Comparison of ENCODE assay signal across 11 cellular contexts in genomic region chr12:121860699-121861098, GRCh38. TPM values are rescaled to one million over a fixed set of nuclear protein-coding genes. Genes with fewer than 3 reads are reported as not detected.
A peak's percentile ranks its signal among the peaks of the same experiment; 100 is the strongest.
DNase-seq lines count a peak whose midpoint lies in the region; ATAC-seq, FAIRE-seq and TF ChIP-seq lines count a peak whose summit lies in the region.
"Not testable (repeated sequence)": the region's sequence is repeated elsewhere in the genome, so short reads cannot be mapped to it uniquely, and the experiment has no call there.
"Had no signal": no experiment of that assay in that cellular context is flagged by ENCODE, and none has a peak within 500 bp of the region (broad histone marks: within the 10 kb centered on the region; RNA-seq: fewer than 3 reads in every experiment).

No MANE protein-coding gene starts in this region.

- H3K27me3 ChIP-seq in body of pancreas; HepG2 (ENCODE audit: control insufficient read depth in 1 of 2, insufficient read depth in 2 of 2, low read length in 2 of 2); gastrocnemius medialis; tibial artery: not testable (repeated sequence)

- not testable (repeated sequence) for TF ChIP-seq CTCF in HEK293 (tag by site-specific recombination; IDR thresholded peaks at IDR 0.05); VCaP (conservative IDR thresholded peaks at IDR 0.05); body of pancreas (IDR thresholded peaks at IDR 0.05); HepG2 (CRISPR knock-in tag; IDR thresholded peaks at IDR 0.05); gastrocnemius medialis (IDR thresholded peaks at IDR 0.05 in 4 of 5, conservative IDR thresholded peaks at IDR 0.05 in 1 of 5); tibial artery (IDR thresholded peaks at IDR 0.05)

- CTCF ChIA-PET in HEK293 (lab: Yijun Ruan, JAX): interaction anchor here (0.7 to 3.8 kb wide), 4 partner anchors 23 to 67 kb away, joined by 3 to 22 read pairs (median 4); partner anchors contain the start of genes PSMD9 and RHOF
- CTCF ChIA-PET in HepG2 (lab: Yijun Ruan, JAX; ENCODE audit: low intra/inter-chr PET ratio, low total read pairs): not testable (repeated sequence)

- 95 to 100% methylated on average over 4 of the region's 4 CpGs for WGBS in body of pancreas, 2 donors
- 84% methylated on average over 3 of the region's 4 CpGs for WGBS in HepG2 (ENCODE audit: low lambda C conversion rate)
- 85 to 96% methylated on average over 3 to 4 of the region's 4 CpGs for WGBS in mesodermal cell (ENCODE audit: insufficient coverage in 2 of 2), 2 experiments

- H3K9me3 ChIP-seq in HEK293 (ENCODE audit: control insufficient read depth, insufficient read depth, low read depth, low read length); body of pancreas; HepG2 (ENCODE audit: low read length); mesodermal cell (ENCODE audit: control insufficient read depth, low read length); gastrocnemius medialis; tibial artery: not testable (repeated sequence)

- not testable (repeated sequence) for TF ChIP-seq POLR2A in body of pancreas (IDR thresholded peaks at IDR 0.05); HepG2 (IDR thresholded peaks at IDR 0.05; ENCODE audit: insufficient read depth in 1 of 2, low read depth in 2 of 2, low read length in 2 of 2); gastrocnemius medialis (IDR thresholded peaks at IDR 0.05)

- H4K20me1 ChIP-seq in HepG2 (ENCODE audit: insufficient read depth, low read length): not testable (repeated sequence)

- BruUV-seq in HepG2 (replicated peaks; lab: Mats Ljungman, UMichigan): not testable (repeated sequence)

- intact Hi-C loops in body of pancreas (cut with DNase I); HepG2 (cut with micrococcal nuclease; ENCODE audit: unreplicated experiment); gastrocnemius medialis (cut with DNase I; ENCODE audit: low total_unique reads); tibial artery (cut with DNase I; ENCODE audit: low total_unique reads): not testable (repeated sequence)

- not testable (repeated sequence) for TF ChIP-seq EP300 in HepG2 (IDR thresholded peaks at IDR 0.05; ENCODE audit: low read depth in 2 of 2, low read length in 2 of 2); HepG2 (CRISPR knock-in tag; IDR thresholded peaks at IDR 0.05; ENCODE audit: borderline replicate concordance)

- POLR2A ChIA-PET in HEK293 (lab: Yijun Ruan, JAX): not testable (repeated sequence)
- POLR2A ChIA-PET in HepG2 (lab: Yijun Ruan, JAX): interaction anchor here (1.3 to 6.4 kb wide), 4 partner anchors 16 to 65 kb away, joined by 5 to 52 read pairs (median 32); partner anchors contain the start of genes PSMD9 and SETD1B

- H3K36me3 ChIP-seq in HEK293 (ENCODE audit: control insufficient read depth in 2 of 2, insufficient read depth in 1 of 2, low read length in 2 of 2); body of pancreas (replicated peaks in 1 of 2; ENCODE audit: insufficient read depth in 1 of 2, low read depth in 2 of 2); HepG2 (replicated peaks in 1 of 2; ENCODE audit: control insufficient read depth in 1 of 2, insufficient read depth in 2 of 2, low read length in 2 of 2); mesodermal cell (ENCODE audit: control insufficient read depth, insufficient read depth, low read length); gastrocnemius medialis; tibial artery: not testable (repeated sequence)

- not testable (repeated sequence) for H3K27ac ChIP-seq in HEK293 (ENCODE audit: extremely low read depth, low read depth, low read length)
- H3K27ac ChIP-seq in VCaP (peak overlapping the region; percentile 62), body of pancreas (peak overlapping the region in 3 of 4 donors; percentile 82 to 91 (median 83)), HepG2 (ENCODE audit: extremely low read length, insufficient read depth, low read length) (peak overlapping the region; percentile 100), mesodermal cell (ENCODE audit: low read depth, low read length, severe bottlenecking) (peak overlapping the region; percentile 97), gastrocnemius medialis (peak overlapping the region; percentile 2 to 94 (median 88)), tibial artery (peak overlapping the region; percentile 91 to 95)

- TF ChIP-seq RAD21 in HepG2 (CRISPR knock-in tag; IDR thresholded peaks at IDR 0.05): not testable (repeated sequence)

- not testable (repeated sequence) for ATAC-seq in body of pancreas, HepG2, gastrocnemius medialis

- not testable (repeated sequence) for H2AFZ ChIP-seq in HepG2 (ENCODE audit: low read length)

- not testable (repeated sequence) for H3K79me2 ChIP-seq in HepG2 (ENCODE audit: insufficient read depth, low read length)

- peak overlapping the region; percentile 98 for H3K4me2 ChIP-seq in HepG2 (ENCODE audit: low read depth, low read length)

- DNase-seq in body of pancreas; HepG2 (ENCODE audit: low spot score); gastrocnemius medialis; tibial artery: not testable (repeated sequence)

- not testable (repeated sequence) for H3K4me3 ChIP-seq in HEK293 (ENCODE audit: low read depth, low read length); body of pancreas; mesodermal cell (ENCODE audit: extremely low read depth, insufficient read depth, low read length, poor library complexity, severe bottlenecking); gastrocnemius medialis; tibial artery
- H3K4me3 ChIP-seq in HepG2 (replicated peaks in 1 of 3; ENCODE audit: insufficient read depth in 1 of 3, low read depth in 2 of 3, low read length in 3 of 3): peak overlapping the region in 1 of 3 experiments; percentile 78; a peak in 1 of 6 replicates

- not testable (repeated sequence) for H3K4me1 ChIP-seq in HEK293 (ENCODE audit: control insufficient read depth, insufficient read depth, low read length)
- peaks cover 50% of the 10 kb centered on the region for H3K4me1 ChIP-seq in body of pancreas
- H3K4me1 ChIP-seq in HepG2 (ENCODE audit: insufficient read depth, low read length): peaks cover 76% of the 10 kb centered on the region
- peaks cover 36% of the 10 kb centered on the region for H3K4me1 ChIP-seq in mesodermal cell (ENCODE audit: control insufficient read depth, insufficient read depth, low read length, poor library complexity, severe bottlenecking)
- H3K4me1 ChIP-seq in gastrocnemius medialis: peaks cover 31 to 33% of the 10 kb centered on the region in 2 donors
- peaks cover 3 to 55% (median 36%) of the 10 kb centered on the region in 4 donors for H3K4me1 ChIP-seq in tibial artery

- FAIRE-seq in HepG2 (lab: Jason Lieb, UNC): not testable (repeated sequence)

- H3K9ac ChIP-seq in HepG2 (ENCODE audit: insufficient read depth, low read depth, low read length): peak overlapping the region; percentile 93; the same call in 1 of the 2 replicates

- in situ Hi-C loops in HepG2 (cut with HindIII; ENCODE audit: extremely low pct_ligation_motif_present, low pct_unique_long_range_greater_than_20kb); gastrocnemius medialis (cut with MboI; ENCODE audit: low sequenced_read_pairs in 4 of 4): not testable (repeated sequence)

RNA-seq across cellular contexts. Expression of gene HPD, which starts 2.0 kb away (rescaled TPM):
- total RNA-seq in body of pancreas (1 to 10 TPM; 3.0 to 5.7 TPM), HepG2 (2016; rRNA removed; fragmentation: Illumina TruSeq; extraction: Trizol) (120 and 138 TPM in 2 replicates), gastrocnemius medialis (1 to 10 TPM in 3 of 4 donors, not detected in 1; 2.0 to 5.0 (median 2.0) TPM)
- 101 and 114 TPM in 2 replicates for total RNA-seq in HepG2 (2016; cell fraction: cytosol; rRNA removed; fragmentation: Illumina TruSeq; extraction: Trizol; ENCODE audit: low read depth)
- total RNA-seq in HepG2 (2016; cell fraction: insoluble cytoplasmic fraction; rRNA removed; fragmentation: Illumina TruSeq; extraction: Trizol): 120 and 121 TPM in 2 replicates
- total RNA-seq in HepG2 (2016; cell fraction: membrane; rRNA removed; fragmentation: Illumina TruSeq; extraction: Trizol): 212 and 224 TPM in 2 replicates
- 62.9 and 70.7 TPM in 2 replicates for total RNA-seq in HepG2 (2016; cell fraction: nucleus; rRNA removed; fragmentation: Illumina TruSeq; extraction: Trizol)
- 195 and 197 TPM in 2 replicates for polyA plus RNA-seq in HepG2 (2011; rRNA removed)
- 257 and 265 TPM in 2 replicates for polyA plus RNA-seq in HepG2 (2011; cell fraction: cytosol; rRNA removed)
- polyA plus RNA-seq in HepG2 (2011; cell fraction: nucleus; rRNA removed): 119 and 130 TPM in 2 replicates
- polyA plus RNA-seq in HepG2 (2012): 157 and 186 TPM in 2 replicates
- 191 and 212 TPM in 2 replicates for polyA plus RNA-seq in HepG2 (2016; cell fraction: cytosol; fragmentation: Illumina TruSeq; extraction: Trizol; ENCODE audit: low read depth)
- polyA plus RNA-seq in HepG2 (2016; cell fraction: insoluble cytoplasmic fraction; fragmentation: Illumina TruSeq; extraction: Trizol; ENCODE audit: low read depth): 130 and 165 TPM in 2 replicates
- 312 and 339 TPM in 2 replicates for polyA plus RNA-seq in HepG2 (2016; cell fraction: membrane; fragmentation: Illumina TruSeq; extraction: Trizol; ENCODE audit: low read depth)
- 122 and 126 TPM in 2 replicates for polyA plus RNA-seq in HepG2 (2016; cell fraction: nucleus; fragmentation: Illumina TruSeq; extraction: Trizol; ENCODE audit: insufficient read depth, low read depth)
- polyA minus RNA-seq in HepG2 (2011; rRNA and poly(A)+ RNA removed; ENCODE audit: low replicate concordance): 5.0 and 114 TPM in 2 replicates
- 74.4 and 100 TPM in 2 replicates for polyA minus RNA-seq in HepG2 (2011; cell fraction: cytosol; rRNA and poly(A)+ RNA removed)
- 56.0 and 68.5 TPM in 2 replicates for polyA minus RNA-seq in HepG2 (2011; cell fraction: nucleus; rRNA and poly(A)+ RNA removed)
- 1.0 TPM for polyA plus RNA-seq in mesodermal cell (2013, experiment 1 of 2)
- polyA plus RNA-seq in mesodermal cell (2013, experiment 2 of 2): 0.30 TPM
- total RNA-seq: Calu3; CD4-positive, alpha-beta memory T cell; Daoy; GM23338 had no signal
- polyA plus RNA-seq: CD4-positive, alpha-beta memory T cell; GM23338 had no signal

RNA-seq across cellular contexts. Expression of gene PSMD9, which starts 27.9 kb away (rescaled TPM):
- total RNA-seq in body of pancreas: 10 to 100 TPM; 23.1 to 42.3 TPM
- total RNA-seq in HepG2 (2016; rRNA removed; fragmentation: Illumina TruSeq; extraction: Trizol): 61.1 and 73.9 TPM in 2 replicates
- total RNA-seq in HepG2 (2016; cell fraction: cytosol; rRNA removed; fragmentation: Illumina TruSeq; extraction: Trizol; ENCODE audit: low read depth): 14.7 and 17.8 TPM in 2 replicates
- 63.0 and 75.8 TPM in 2 replicates for total RNA-seq in HepG2 (2016; cell fraction: insoluble cytoplasmic fraction; rRNA removed; fragmentation: Illumina TruSeq; extraction: Trizol)
- 38.8 and 40.2 TPM in 2 replicates for total RNA-seq in HepG2 (2016; cell fraction: membrane; rRNA removed; fragmentation: Illumina TruSeq; extraction: Trizol)
- 22.0 and 27.1 TPM in 2 replicates for total RNA-seq in HepG2 (2016; cell fraction: nucleus; rRNA removed; fragmentation: Illumina TruSeq; extraction: Trizol)
- 41.4 and 53.5 TPM in 2 replicates for polyA plus RNA-seq in HepG2 (2011; rRNA removed)
- 57.2 and 69.0 TPM in 2 replicates for polyA plus RNA-seq in HepG2 (2011; cell fraction: cytosol; rRNA removed)
- 31.9 and 34.9 TPM in 2 replicates for polyA plus RNA-seq in HepG2 (2011; cell fraction: nucleus; rRNA removed)
- polyA plus RNA-seq in HepG2 (2012): 23.2 and 36.0 TPM in 2 replicates
- polyA plus RNA-seq in HepG2 (2016; cell fraction: cytosol; fragmentation: Illumina TruSeq; extraction: Trizol; ENCODE audit: low read depth): 21.2 and 23.3 TPM in 2 replicates
- polyA plus RNA-seq in HepG2 (2016; cell fraction: insoluble cytoplasmic fraction; fragmentation: Illumina TruSeq; extraction: Trizol; ENCODE audit: low read depth): 65.4 and 77.3 TPM in 2 replicates
- polyA plus RNA-seq in HepG2 (2016; cell fraction: membrane; fragmentation: Illumina TruSeq; extraction: Trizol; ENCODE audit: low read depth): 29.7 and 32.9 TPM in 2 replicates
- 33.3 and 37.2 TPM in 2 replicates for polyA plus RNA-seq in HepG2 (2016; cell fraction: nucleus; fragmentation: Illumina TruSeq; extraction: Trizol; ENCODE audit: insufficient read depth, low read depth)
- 23.4 and 46.9 TPM in 2 replicates for polyA minus RNA-seq in HepG2 (2011; rRNA and poly(A)+ RNA removed; ENCODE audit: low replicate concordance)
- polyA minus RNA-seq in HepG2 (2011; cell fraction: cytosol; rRNA and poly(A)+ RNA removed): 18.2 and 20.5 TPM in 2 replicates
- polyA minus RNA-seq in HepG2 (2011; cell fraction: nucleus; rRNA and poly(A)+ RNA removed): 13.0 and 21.1 TPM in 2 replicates
- 46.7 TPM for polyA plus RNA-seq in mesodermal cell (2013, experiment 1 of 2)
- 50.5 TPM for polyA plus RNA-seq in mesodermal cell (2013, experiment 2 of 2)
- total RNA-seq in gastrocnemius medialis: 10 to 100 TPM; 16.5 to 84.9 (median 47.0) TPM

RNA-seq across cellular contexts. Expression of gene SETD1B, which starts 56.9 kb away (rescaled TPM):
- total RNA-seq in body of pancreas (10 to 100 TPM in 1 of 2 donors, 1 to 10 TPM in 1; 9.1 to 15.8 TPM), HepG2 (2016; rRNA removed; fragmentation: Illumina TruSeq; extraction: Trizol) (1.4 and 1.8 TPM in 2 replicates), gastrocnemius medialis (1 to 10 TPM; 2.2 to 9.3 (median 6.2) TPM)
- total RNA-seq in HepG2 (2016; cell fraction: cytosol; rRNA removed; fragmentation: Illumina TruSeq; extraction: Trizol; ENCODE audit: low read depth): 0.40 and 0.44 TPM in 2 replicates
- total RNA-seq in HepG2 (2016; cell fraction: insoluble cytoplasmic fraction; rRNA removed; fragmentation: Illumina TruSeq; extraction: Trizol): 1.3 TPM in 2 replicates
- 1.3 and 1.4 TPM in 2 replicates for total RNA-seq in HepG2 (2016; cell fraction: membrane; rRNA removed; fragmentation: Illumina TruSeq; extraction: Trizol)
- total RNA-seq in HepG2 (2016; cell fraction: nucleus; rRNA removed; fragmentation: Illumina TruSeq; extraction: Trizol): 2.7 and 3.3 TPM in 2 replicates
- 1.1 and 1.3 TPM in 2 replicates for polyA plus RNA-seq in HepG2 (2011; rRNA removed)
- 0.43 and 0.51 TPM in 2 replicates for polyA plus RNA-seq in HepG2 (2011; cell fraction: cytosol; rRNA removed)
- polyA plus RNA-seq in HepG2 (2011; cell fraction: nucleus; rRNA removed): 9.3 TPM in 2 replicates
- 4.2 and 6.2 TPM in 2 replicates for polyA plus RNA-seq in HepG2 (2012)
- polyA plus RNA-seq in HepG2 (2016; cell fraction: cytosol; fragmentation: Illumina TruSeq; extraction: Trizol; ENCODE audit: low read depth): 0.32 and 0.34 TPM in 2 replicates
- polyA plus RNA-seq in HepG2 (2016; cell fraction: insoluble cytoplasmic fraction; fragmentation: Illumina TruSeq; extraction: Trizol; ENCODE audit: low read depth): 2.6 and 3.8 TPM in 2 replicates
- 0.70 and 0.76 TPM in 2 replicates for polyA plus RNA-seq in HepG2 (2016; cell fraction: membrane; fragmentation: Illumina TruSeq; extraction: Trizol; ENCODE audit: low read depth)
- 16.0 and 18.9 TPM in 2 replicates for polyA plus RNA-seq in HepG2 (2016; cell fraction: nucleus; fragmentation: Illumina TruSeq; extraction: Trizol; ENCODE audit: insufficient read depth, low read depth)
- polyA minus RNA-seq in HepG2 (2011; rRNA and poly(A)+ RNA removed; ENCODE audit: low replicate concordance): 2.1 and 4.2 TPM in 2 replicates
- polyA minus RNA-seq in HepG2 (2011; cell fraction: cytosol; rRNA and poly(A)+ RNA removed): 1.8 and 2.5 TPM in 2 replicates
- polyA minus RNA-seq in HepG2 (2011; cell fraction: nucleus; rRNA and poly(A)+ RNA removed): 3.6 and 4.4 TPM in 2 replicates
- 7.9 TPM for polyA plus RNA-seq in mesodermal cell (2013, experiment 1 of 2)
- polyA plus RNA-seq in mesodermal cell (2013, experiment 2 of 2): 7.2 TPM

RNA-seq across cellular contexts. Expression of gene CFAP251, which starts 57.7 kb away (rescaled TPM):
- 1 to 10 TPM; 3.6 to 7.0 TPM for total RNA-seq in body of pancreas
- total RNA-seq in HepG2 (2016; rRNA removed; fragmentation: Illumina TruSeq; extraction: Trizol): 0.07 and 0.42 TPM in 2 replicates
- 0.51 and 0.97 TPM in 2 replicates for total RNA-seq in HepG2 (2016; cell fraction: cytosol; rRNA removed; fragmentation: Illumina TruSeq; extraction: Trizol; ENCODE audit: low read depth)
- total RNA-seq in HepG2 (2016; cell fraction: insoluble cytoplasmic fraction; rRNA removed; fragmentation: Illumina TruSeq; extraction: Trizol): 0.42 and 0.54 TPM in 2 replicates
- 0.53 and 0.72 TPM in 2 replicates for total RNA-seq in HepG2 (2016; cell fraction: membrane; rRNA removed; fragmentation: Illumina TruSeq; extraction: Trizol)
- 0.75 and 1.1 TPM in 2 replicates for total RNA-seq in HepG2 (2016; cell fraction: nucleus; rRNA removed; fragmentation: Illumina TruSeq; extraction: Trizol)
- polyA plus RNA-seq in HepG2 (2011; rRNA removed): 0.30 and 0.47 TPM in 2 replicates
- 0.11 and 0.17 TPM in 2 replicates for polyA plus RNA-seq in HepG2 (2011; cell fraction: cytosol; rRNA removed)
- 0.72 and 1.5 TPM in 2 replicates for polyA plus RNA-seq in HepG2 (2011; cell fraction: nucleus; rRNA removed)
- polyA plus RNA-seq in HepG2 (2012): 0.35 and 0.41 TPM in 2 replicates
- polyA plus RNA-seq in HepG2 (2016; cell fraction: cytosol; fragmentation: Illumina TruSeq; extraction: Trizol; ENCODE audit: low read depth): 0.07 and 0.12 TPM in 2 replicates
- polyA plus RNA-seq in HepG2 (2016; cell fraction: insoluble cytoplasmic fraction; fragmentation: Illumina TruSeq; extraction: Trizol; ENCODE audit: low read depth): 0.17 and 0.42 TPM in 2 replicates
- 0.06 TPM in 1 of 2 replicates, not detected in the other for polyA plus RNA-seq in HepG2 (2016; cell fraction: membrane; fragmentation: Illumina TruSeq; extraction: Trizol; ENCODE audit: low read depth)
- 1.00 and 1.2 TPM in 2 replicates for polyA plus RNA-seq in HepG2 (2016; cell fraction: nucleus; fragmentation: Illumina TruSeq; extraction: Trizol; ENCODE audit: insufficient read depth, low read depth)
- polyA minus RNA-seq in HepG2 (2011; rRNA and poly(A)+ RNA removed; ENCODE audit: low replicate concordance): 0.58 and 2.4 TPM in 2 replicates
- polyA minus RNA-seq in HepG2 (2011; cell fraction: cytosol; rRNA and poly(A)+ RNA removed): not detected in 2 replicates
- 2.2 and 3.7 TPM in 2 replicates for polyA minus RNA-seq in HepG2 (2011; cell fraction: nucleus; rRNA and poly(A)+ RNA removed)
- 1.6 TPM for polyA plus RNA-seq in mesodermal cell (2013, experiment 1 of 2)
- 1.9 TPM for polyA plus RNA-seq in mesodermal cell (2013, experiment 2 of 2)
- 1 to 10 TPM in 1 of 4 donors, under 1 TPM in 3; 0.49 to 4.9 (median 0.61) TPM for total RNA-seq in gastrocnemius medialis

Comparison
In these comparisons a context has a peak if more than half of its experiments do, and no peak if none do; other contexts are left out.
1. RNA of gene HPD, which starts 2.0 kb away (total RNA-seq): 62.9 to 224 TPM in HepG2; 3.0 to 5.7 TPM in body of pancreas and 2.0 to 5.0 TPM in gastrocnemius medialis; every median in the first group is over 4 times any median in the second.